In the genomic region with DNA sequence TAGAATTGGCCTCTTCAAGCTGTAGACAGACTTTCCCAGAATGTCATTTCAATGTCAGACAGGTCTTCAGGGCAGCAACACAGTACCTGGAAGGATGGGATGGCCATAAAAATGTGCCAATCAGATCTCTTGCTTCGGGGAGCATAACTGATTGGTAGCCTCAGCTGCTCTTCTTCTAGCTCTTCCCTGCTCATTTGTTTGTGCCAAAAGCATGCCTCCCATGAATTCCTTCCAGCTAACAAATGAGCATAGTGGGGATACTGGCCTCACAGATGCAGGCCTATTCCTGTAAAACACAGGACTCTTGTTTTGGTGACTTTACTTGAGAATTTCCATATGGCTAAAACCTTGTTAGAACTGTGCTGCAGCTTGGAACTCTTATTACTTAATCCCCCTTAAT, we compare ENCODE assay signal across 1 cellular context.
TF ChIP-seq lines count a peak whose summit lies in the region.

No MANE protein-coding gene starts in this region.

TF ChIP-seq in H1, 55 proteins besides CTCF, POLR2A, EP300 and RAD21 (continued from another document):
- TF ChIP-seq, protein P1, sequence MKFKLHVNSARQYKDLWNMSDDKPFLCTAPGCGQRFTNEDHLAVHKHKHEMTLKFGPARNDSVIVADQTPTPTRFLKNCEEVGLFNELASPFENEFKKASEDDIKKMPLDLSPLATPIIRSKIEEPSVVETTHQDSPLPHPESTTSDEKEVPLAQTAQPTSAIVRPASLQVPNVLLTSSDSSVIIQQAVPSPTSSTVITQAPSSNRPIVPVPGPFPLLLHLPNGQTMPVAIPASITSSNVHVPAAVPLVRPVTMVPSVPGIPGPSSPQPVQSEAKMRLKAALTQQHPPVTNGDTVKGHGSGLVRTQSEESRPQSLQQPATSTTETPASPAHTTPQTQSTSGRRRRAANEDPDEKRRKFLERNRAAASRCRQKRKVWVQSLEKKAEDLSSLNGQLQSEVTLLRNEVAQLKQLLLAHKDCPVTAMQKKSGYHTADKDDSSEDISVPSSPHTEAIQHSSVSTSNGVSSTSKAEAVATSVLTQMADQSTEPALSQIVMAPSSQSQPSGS (IDR thresholded peaks at IDR 0.05; ENCODE audit: low read length) = no peak
- TF ChIP-seq BRCA1 (IDR thresholded peaks at IDR 0.05; ENCODE audit: low read depth, low read length) (no peak), JUN (IDR thresholded peaks at IDR 0.05; ENCODE audit: low read depth, low read length) (no peak), CTBP2 (IDR thresholded peaks at IDR 0.05; ENCODE audit: borderline replicate concordance, insufficient read depth, insufficient read length, low read length) (no peak), GABPA (IDR thresholded peaks at IDR 0.05; ENCODE audit: borderline replicate concordance, insufficient read depth, low read length) (no peak), FOSL1 (IDR thresholded peaks at IDR 0.05; ENCODE audit: insufficient read depth, low read depth, low read length) (no peak)
